In genomic region chr3:184337315-184337714, GRCh38 we compare ENCODE assay signal across 8 cellular contexts. TPM values are rescaled to one million over a fixed set of nuclear protein-coding genes. Genes with fewer than 3 reads are reported as not detected.
DNase-seq lines count a peak whose midpoint lies in the region; ATAC-seq and TF ChIP-seq lines count a peak whose summit lies in the region.

TSS of gene FAM131A (plus strand) at chr3:184337600. CDS start at chr3:184337631, 31 bp downstream.

- DNase-seq in GM23248 (peak; percentile 58), UCSD-AML1 (lab: John Stamatoyannopoulos, UW; ENCODE audit: unreplicated experiment) (no peak), NCI-H128 (lab: John Stamatoyannopoulos, UW; ENCODE audit: unreplicated experiment) (no peak), T1000 (lab: John Stamatoyannopoulos, UW) (no peak)
- DNase-seq in activated CD4-positive, alpha-beta memory T cell treated with anti-CD3 and anti-CD28 coated beads for 36 hours = no peak

- TF ChIP-seq EP300 in gastroesophageal sphincter (IDR thresholded peaks at IDR 0.05) = no peak

- H3K27ac ChIP-seq in GM23248 (peak within 1 kb of the TSS; percentile 94), gastroesophageal sphincter (peak within 1 kb of the TSS; percentile 94 to 99 (median 98)), neutrophil (peak within 1 kb of the TSS; percentile 88)

- peak within 1 kb of the TSS; percentile 8; the same call in 1 of the 2 replicates for H2AFZ ChIP-seq in GM23248

- H3K4me3 Mint-ChIP-seq in activated CD4-positive, alpha-beta memory T cell treated with anti-CD3 and anti-CD28 coated beads for 36 hours = peak within 1 kb of the TSS; percentile 81

- peaks cover 58% of the 10 kb centered on the region for H3K79me2 ChIP-seq in GM23248 (ENCODE audit: insufficient read depth)

- H3K9me2 ChIP-seq in GM23248 (ENCODE audit: insufficient read depth) = no peaks in the 10 kb centered on the region

- H4K20me1 ChIP-seq in GM23248 (ENCODE audit: insufficient read depth) = no peaks in the 10 kb centered on the region

- in situ Hi-C loops in GM23248 (cut with MboI) = no loop called here

- peak within 1 kb of the TSS; percentile 77 for H3K27ac Mint-ChIP-seq in activated CD4-positive, alpha-beta memory T cell treated with anti-CD3 and anti-CD28 coated beads for 36 hours

- intact Hi-C loops in activated CD4-positive, alpha-beta memory T cell treated with anti-CD3 and anti-CD28 coated beads for 36 hours (cut with micrococcal nuclease) = no loop called here

- H3K9me3 ChIP-seq in GM23248 (ENCODE audit: low read depth) (no peaks in the 10 kb centered on the region), gastroesophageal sphincter (no peaks in the 10 kb centered on the region), neutrophil (no peaks in the 10 kb centered on the region)

- peak; percentile 20 to 42 for TF ChIP-seq POLR2A in gastroesophageal sphincter (IDR thresholded peaks at IDR 0.05)

- H3K36me3 Mint-ChIP-seq in activated CD4-positive, alpha-beta memory T cell treated with anti-CD3 and anti-CD28 coated beads for 36 hours = peaks cover 14% of the 10 kb centered on the region

- 24 to 28% methylated on average over 8 of the region's 8 CpGs for WGBS in GM23248 (ENCODE audit: low coverage in 1 of 2, low lambda C conversion rate in 2 of 2, missing lambda C conversion rate in 2 of 2), 2 experiments
- WGBS in gastroesophageal sphincter (ENCODE audit: low coverage in 1 of 2), 2 donors = 12 to 21% methylated on average over 5 of the region's 8 CpGs

- H3K4me1 Mint-ChIP-seq in activated CD4-positive, alpha-beta memory T cell treated with anti-CD3 and anti-CD28 coated beads for 36 hours (ENCODE audit: low read depth) = peaks cover 51% of the 10 kb centered on the region

- H3K4me2 ChIP-seq in GM23248 (ENCODE audit: unreplicated experiment) = peak within 1 kb of the TSS; percentile 82

- peaks cover 53% of the 10 kb centered on the region for H3F3A ChIP-seq in GM23248 (ENCODE audit: insufficient read depth)

- H3K4me1 ChIP-seq in GM23248 (ENCODE audit: insufficient read depth) = peaks cover 67% of the 10 kb centered on the region
- H3K4me1 ChIP-seq in gastroesophageal sphincter = peaks cover 0 to 72% (median 30%) of the 10 kb centered on the region in 3 donors
- H3K4me1 ChIP-seq in neutrophil (ENCODE audit: control insufficient read depth in 1 of 2, insufficient read depth in 1 of 2, low read depth in 1 of 2, low read length in 1 of 2) = peaks cover 15 to 23% of the 10 kb centered on the region in 2 experiments

- H3K36me3 ChIP-seq in GM23248 (ENCODE audit: low read depth) (peaks cover 20% of the 10 kb centered on the region), gastroesophageal sphincter (peaks cover 0 to 42% of the 10 kb centered on the region in 2 donors), neutrophil (peaks cover 31% of the 10 kb centered on the region)

- peak within 1 kb of the TSS; percentile 88 for H3K9ac ChIP-seq in GM23248

- H3K4me3 ChIP-seq in GM23248 (peak within 1 kb of the TSS; percentile 72), gastroesophageal sphincter (peak within 1 kb of the TSS; percentile 89 to 92), neutrophil (ENCODE audit: low read depth in 1 of 2, low read length in 1 of 2) (peak within 1 kb of the TSS; percentile 79 to 95)

- TF ChIP-seq CTCF in gastroesophageal sphincter (IDR thresholded peaks at IDR 0.05) = peak in 2 of 4 experiments; percentile 28 to 42
- TF ChIP-seq CTCF in neutrophil (IDR thresholded peaks at IDR 0.05) = no peak

- ATAC-seq in gastroesophageal sphincter (peak; percentile 68), HG03354 (IDR thresholded peaks at IDR 0.05; ENCODE audit: poor library complexity, severe bottlenecking, unreplicated experiment) (no peak)

- POLR2A ChIA-PET in activated CD4-positive, alpha-beta memory T cell treated with anti-CD3 and anti-CD28 coated beads for 36 hours (lab: Charles Lee) = interaction anchor here (1.4 kb wide), 1 partner anchor 11 kb away, joined by 10 read pairs; no protein-coding TSS in a partner anchor

- no peaks in the 10 kb centered on the region for H3K27me3 Mint-ChIP-seq in activated CD4-positive, alpha-beta memory T cell treated with anti-CD3 and anti-CD28 coated beads for 36 hours

- no peaks in the 10 kb centered on the region for H3K9me3 Mint-ChIP-seq in activated CD4-positive, alpha-beta memory T cell treated with anti-CD3 and anti-CD28 coated beads for 36 hours

- CTCF ChIA-PET in activated CD4-positive, alpha-beta memory T cell treated with anti-CD3 and anti-CD28 coated beads for 36 hours (lab: Charles Lee) = interaction anchor here (1.2 to 3.3 kb wide), 2 partner anchors 17 to 34 kb away, joined by 3 to 23 read pairs; no protein-coding TSS in a partner anchor

- H3K27me3 ChIP-seq in GM23248 (replicated peaks; ENCODE audit: insufficient read depth) (no peaks in the 10 kb centered on the region), gastroesophageal sphincter (no peaks in the 10 kb centered on the region), neutrophil (peaks cover 26% of the 10 kb centered on the region)

RNA-seq across cellular contexts. Expression of gene FAM131A, which starts in this region (rescaled TPM):
- 24.5 and 44.9 TPM in 2 replicates for total RNA-seq in GM23248 (2014; rRNA removed; shearing (Covaris generic))
- polyA plus RNA-seq in GM23248 (2016; fragmentation: Nextera tagmentation; extraction: Ambion mirVana) = 5.6 and 7.0 TPM in 2 replicates
- total RNA-seq in activated CD4-positive, alpha-beta memory T cell treated with anti-CD3 and anti-CD28 coated beads for 36 hours = 1 to 10 TPM; 7.0 to 8.9 TPM
- total RNA-seq in gastroesophageal sphincter = 10 to 100 TPM; 53.9 to 71.4 (median 65.3) TPM
